1 cellular context compared by ENCODE assay signal in the genomic region with DNA sequence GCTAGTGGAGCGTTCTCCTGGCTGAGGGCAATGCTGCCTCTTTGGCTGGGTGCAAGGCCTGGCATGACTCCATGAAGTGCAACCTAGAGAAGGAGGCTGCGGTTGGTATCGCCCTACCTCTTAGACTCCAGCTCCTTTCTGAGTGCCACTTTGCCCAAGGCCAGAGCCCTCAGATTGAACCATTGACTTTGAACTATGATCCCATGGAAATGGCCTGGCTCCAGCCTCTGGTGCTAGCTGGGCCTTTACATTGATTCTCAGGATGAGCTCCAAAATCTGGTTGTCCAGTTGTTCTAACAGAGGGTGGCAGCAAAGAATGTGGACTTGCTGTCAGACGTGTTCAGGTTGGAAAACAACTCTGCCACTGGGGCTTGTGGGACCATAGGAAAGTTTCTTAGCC.
A peak's percentile ranks its signal among the peaks of the same experiment; 100 is the strongest.
TF ChIP-seq lines count a peak whose summit lies in the region.

No MANE protein-coding gene starts in this region.

TF ChIP-seq in HepG2, 621 proteins besides CTCF, POLR2A, EP300 and RAD21 (continued from another document and continues in another):
- TF ChIP-seq, protein P1, sequence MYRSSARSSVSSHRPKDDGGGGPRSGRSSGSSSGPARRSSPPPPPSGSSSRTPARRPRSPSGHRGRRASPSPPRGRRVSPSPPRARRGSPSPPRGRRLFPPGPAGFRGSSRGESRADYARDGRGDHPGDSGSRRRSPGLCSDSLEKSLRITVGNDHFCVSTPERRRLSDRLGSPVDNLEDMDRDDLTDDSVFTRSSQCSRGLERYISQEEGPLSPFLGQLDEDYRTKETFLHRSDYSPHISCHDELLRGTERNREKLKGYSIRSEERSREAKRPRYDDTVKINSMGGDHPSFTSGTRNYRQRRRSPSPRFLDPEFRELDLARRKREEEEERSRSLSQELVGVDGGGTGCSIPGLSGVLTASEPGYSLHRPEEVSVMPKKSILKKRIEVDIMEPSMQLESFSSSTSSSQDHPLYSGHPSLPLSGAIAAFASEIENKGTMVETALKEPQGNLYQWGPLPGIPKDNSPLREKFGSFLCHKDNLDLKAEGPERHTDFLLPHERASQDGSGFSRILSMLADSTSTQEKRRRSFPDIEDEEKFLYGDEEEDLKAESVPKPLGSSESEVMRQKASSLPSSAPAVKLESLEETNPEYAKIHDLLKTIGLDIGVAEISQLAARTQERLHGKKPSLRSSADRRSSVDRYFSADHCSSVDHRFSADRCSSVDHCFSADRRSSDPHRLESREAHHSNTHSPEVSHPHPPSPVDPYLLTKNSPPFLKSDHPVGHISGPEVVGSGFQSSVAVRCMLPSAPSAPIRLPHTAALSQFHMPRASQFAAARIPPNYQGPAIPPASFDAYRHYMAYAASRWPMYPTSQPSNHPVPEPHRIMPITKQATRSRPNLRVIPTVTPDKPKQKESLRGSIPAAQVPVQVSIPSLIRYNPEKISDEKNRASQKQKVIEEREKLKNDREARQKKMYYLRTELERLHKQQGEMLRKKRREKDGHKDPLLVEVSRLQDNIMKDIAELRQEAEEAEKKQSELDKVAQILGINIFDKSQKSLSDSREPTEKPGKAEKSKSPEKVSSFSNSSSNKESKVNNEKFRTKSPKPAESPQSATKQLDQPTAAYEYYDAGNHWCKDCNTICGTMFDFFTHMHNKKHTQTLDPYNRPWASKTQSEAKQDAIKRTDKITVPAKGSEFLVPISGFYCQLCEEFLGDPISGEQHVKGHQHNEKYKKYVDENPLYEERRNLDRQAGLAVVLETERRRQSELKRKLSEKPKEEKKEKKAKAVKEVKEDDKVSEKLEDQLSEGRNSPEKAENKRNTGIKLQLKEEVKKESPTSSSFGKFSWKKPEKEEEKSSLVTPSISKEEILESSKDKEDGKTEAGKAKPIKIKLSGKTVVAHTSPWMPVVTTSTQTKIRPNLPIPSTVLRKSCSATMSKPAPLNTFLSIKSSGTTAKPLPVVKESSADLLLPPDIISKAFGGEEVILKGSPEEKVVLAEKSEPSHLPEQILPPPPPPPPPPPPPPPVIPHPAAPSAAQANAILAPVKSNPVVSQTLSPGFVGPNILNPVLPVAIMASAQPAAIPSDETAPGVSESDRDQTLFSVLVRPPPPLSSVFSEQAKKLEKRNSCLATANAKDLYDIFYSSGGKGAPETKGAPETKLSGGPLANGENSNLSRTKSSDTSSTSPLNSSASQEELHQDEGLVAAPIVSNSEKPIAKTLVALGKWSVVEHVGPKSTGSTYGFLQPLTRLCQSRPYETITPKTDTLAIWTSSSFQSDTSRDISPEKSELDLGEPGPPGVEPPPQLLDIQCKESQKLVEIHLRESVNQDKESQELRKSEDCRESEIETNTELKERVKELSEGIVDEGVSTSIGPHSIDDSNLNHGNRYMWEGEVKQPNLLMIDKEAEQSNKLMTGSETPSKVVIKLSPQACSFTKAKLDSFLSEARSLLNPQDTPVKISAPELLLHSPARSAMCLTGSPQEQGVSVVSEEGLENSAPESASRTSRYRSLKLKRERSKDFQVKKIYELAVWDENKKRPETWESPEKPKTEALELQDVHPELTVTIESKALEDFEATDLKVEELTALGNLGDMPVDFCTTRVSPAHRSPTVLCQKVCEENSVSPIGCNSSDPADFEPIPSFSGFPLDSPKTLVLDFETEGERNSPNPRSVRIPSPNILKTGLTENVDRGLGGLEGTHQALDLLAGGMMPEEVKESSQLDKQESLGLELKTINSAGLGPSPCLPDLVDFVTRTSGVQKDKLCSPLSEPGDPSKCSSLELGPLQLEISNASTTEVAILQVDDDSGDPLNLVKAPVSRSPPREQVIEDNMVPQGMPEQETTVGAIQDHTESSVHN (CRISPR knock-in tag; IDR thresholded peaks at IDR 0.05), result no peak
- TF ChIP-seq MLLT10 (CRISPR knock-in tag; IDR thresholded peaks at IDR 0.05) (no peak), ZNF616 (CRISPR knock-in tag; IDR thresholded peaks at IDR 0.05; ENCODE audit: low read depth) (no peak), KLF16 (CRISPR knock-in tag; IDR thresholded peaks at IDR 0.05) (0 out of 4 replicates have a peak, but pooled peaks of 1 of the 2 experiments have one; percentile 28), LCORL (IDR thresholded peaks at IDR 0.05) (no peak), LCORL (CRISPR knock-in tag; IDR thresholded peaks at IDR 0.05) (peak; percentile 55; the same call in 1 of the 2 replicates), HMGA1 (CRISPR knock-in tag; conservative IDR thresholded peaks at IDR 0.05) (no peak), SRSF1 (optimal IDR thresholded peaks at IDR 0.05; ENCODE audit: low read depth, low read length) (no peak), ZBTB20 (CRISPR knock-in tag; IDR thresholded peaks at IDR 0.05; ENCODE audit: borderline replicate concordance, low read depth) (no peak), ZSCAN12 (CRISPR knock-in tag; IDR thresholded peaks at IDR 0.05) (no peak), SALL1 (CRISPR knock-in tag; IDR thresholded peaks at IDR 0.05) (peak; percentile 55), ZNF253 (CRISPR knock-in tag; IDR thresholded peaks at IDR 0.05; ENCODE audit: borderline replicate concordance) (no peak), PHF5A (CRISPR knock-in tag; IDR thresholded peaks at IDR 0.05; ENCODE audit: low read depth, unreplicated experiment) (no peak), SIX1 (CRISPR knock-in tag; IDR thresholded peaks at IDR 0.05; ENCODE audit: borderline replicate concordance) (no peak), TBX2 (CRISPR knock-in tag; IDR thresholded peaks at IDR 0.05; ENCODE audit: borderline replicate concordance) (no peak), CENPT (CRISPR knock-in tag; IDR thresholded peaks at IDR 0.05; ENCODE audit: low read depth) (no peak), ZNF414 (CRISPR knock-in tag; IDR thresholded peaks at IDR 0.05) (no peak), NFE2 (CRISPR knock-in tag; IDR thresholded peaks at IDR 0.05) (no peak), NFYC (CRISPR knock-in tag; IDR thresholded peaks at IDR 0.05) (no peak), ZNF850 (CRISPR knock-in tag; conservative IDR thresholded peaks at IDR 0.05) (no peak), GTF2F1 (IDR thresholded peaks at IDR 0.05; ENCODE audit: low read length) (no peak), SIN3B (IDR thresholded peaks at IDR 0.05; ENCODE audit: low read length) (no peak), ZNF781 (CRISPR knock-in tag; IDR thresholded peaks at IDR 0.05; ENCODE audit: borderline replicate concordance, not compliant biosample characterization) (no peak), PRMT3 (CRISPR knock-in tag; IDR thresholded peaks at IDR 0.05; ENCODE audit: borderline replicate concordance, low read depth) (no peak), HNF4G (IDR thresholded peaks at IDR 0.05; ENCODE audit: borderline replicate concordance, low read depth, low read length) (peak; percentile 34; the same call in 1 of the 2 replicates), HNF4G (CRISPR knock-in tag; IDR thresholded peaks at IDR 0.05; ENCODE audit: borderline replicate concordance, low read depth) (no peak; the same call in 1 of the 2 replicates), FOXM1 (CRISPR knock-in tag; IDR thresholded peaks at IDR 0.05) (no peak), KMT2B (CRISPR knock-in tag; IDR thresholded peaks at IDR 0.05) (no peak), ZNF446 (CRISPR knock-in tag; IDR thresholded peaks at IDR 0.05) (no peak), ZNF720 (CRISPR knock-in tag; IDR thresholded peaks at IDR 0.05) (no peak), MIXL1 (CRISPR knock-in tag; IDR thresholded peaks at IDR 0.05) (peak; percentile 65; the same call in 1 of the 2 replicates), ZNF550 (CRISPR knock-in tag; IDR thresholded peaks at IDR 0.05; ENCODE audit: borderline replicate concordance) (no peak), PAXIP1 (CRISPR knock-in tag; conservative IDR thresholded peaks at IDR 0.05) (peak; percentile 25; the same call in 1 of the 2 replicates), MTF2 (CRISPR knock-in tag; IDR thresholded peaks at IDR 0.05; ENCODE audit: borderline replicate concordance) (no peak), HOXD1 (CRISPR knock-in tag; IDR thresholded peaks at IDR 0.05) (no peak), BORCS8-MEF2B (CRISPR knock-in tag; IDR thresholded peaks at IDR 0.05) (peak; percentile 33; the same call in 1 of the 2 replicates), SIN3A (IDR thresholded peaks at IDR 0.05; ENCODE audit: borderline replicate concordance, low read depth, low read length) (no peak), NFKBIZ (CRISPR knock-in tag; IDR thresholded peaks at IDR 0.05) (no peak), PPARG (CRISPR knock-in tag; conservative IDR thresholded peaks at IDR 0.05) (no peak), ZNF274 (CRISPR knock-in tag; IDR thresholded peaks at IDR 0.05) (no peak), JUND (CRISPR knock-in tag; IDR thresholded peaks at IDR 0.05) (no peak)
- TF ChIP-seq, protein P2, sequence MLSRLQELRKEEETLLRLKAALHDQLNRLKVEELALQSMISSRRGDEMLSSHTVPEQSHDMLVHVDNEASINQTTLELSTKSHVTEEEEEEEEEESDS (CRISPR knock-in tag; IDR thresholded peaks at IDR 0.05; ENCODE audit: borderline replicate concordance), result 0 out of 2 replicates have a peak, but pooled peaks have one; percentile 19
- TF ChIP-seq, protein P3, sequence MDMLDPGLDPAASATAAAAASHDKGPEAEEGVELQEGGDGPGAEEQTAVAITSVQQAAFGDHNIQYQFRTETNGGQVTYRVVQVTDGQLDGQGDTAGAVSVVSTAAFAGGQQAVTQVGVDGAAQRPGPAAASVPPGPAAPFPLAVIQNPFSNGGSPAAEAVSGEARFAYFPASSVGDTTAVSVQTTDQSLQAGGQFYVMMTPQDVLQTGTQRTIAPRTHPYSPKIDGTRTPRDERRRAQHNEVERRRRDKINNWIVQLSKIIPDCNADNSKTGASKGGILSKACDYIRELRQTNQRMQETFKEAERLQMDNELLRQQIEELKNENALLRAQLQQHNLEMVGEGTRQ (IDR thresholded peaks at IDR 0.05; ENCODE audit: low read depth, low read length), result no peak
- TF ChIP-seq, protein P3 (CRISPR knock-in tag; IDR thresholded peaks at IDR 0.05; ENCODE audit: borderline replicate concordance), result no peak
- TF ChIP-seq, protein P4, sequence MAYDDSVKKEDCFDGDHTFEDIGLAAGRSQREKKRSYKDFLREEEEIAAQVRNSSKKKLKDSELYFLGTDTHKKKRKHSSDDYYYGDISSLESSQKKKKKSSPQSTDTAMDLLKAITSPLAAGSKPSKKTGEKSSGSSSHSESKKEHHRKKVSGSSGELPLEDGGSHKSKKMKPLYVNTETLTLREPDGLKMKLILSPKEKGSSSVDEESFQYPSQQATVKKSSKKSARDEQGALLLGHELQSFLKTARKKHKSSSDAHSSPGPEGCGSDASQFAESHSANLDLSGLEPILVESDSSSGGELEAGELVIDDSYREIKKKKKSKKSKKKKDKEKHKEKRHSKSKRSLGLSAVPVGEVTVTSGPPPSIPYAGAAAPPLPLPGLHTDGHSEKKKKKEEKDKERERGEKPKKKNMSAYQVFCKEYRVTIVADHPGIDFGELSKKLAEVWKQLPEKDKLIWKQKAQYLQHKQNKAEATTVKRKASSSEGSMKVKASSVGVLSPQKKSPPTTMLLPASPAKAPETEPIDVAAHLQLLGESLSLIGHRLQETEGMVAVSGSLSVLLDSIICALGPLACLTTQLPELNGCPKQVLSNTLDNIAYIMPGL (CRISPR knock-in tag; IDR thresholded peaks at IDR 0.05; ENCODE audit: borderline replicate concordance in 1 of 2, low read depth in 1 of 2), result no peak
- TF ChIP-seq, protein P5, sequence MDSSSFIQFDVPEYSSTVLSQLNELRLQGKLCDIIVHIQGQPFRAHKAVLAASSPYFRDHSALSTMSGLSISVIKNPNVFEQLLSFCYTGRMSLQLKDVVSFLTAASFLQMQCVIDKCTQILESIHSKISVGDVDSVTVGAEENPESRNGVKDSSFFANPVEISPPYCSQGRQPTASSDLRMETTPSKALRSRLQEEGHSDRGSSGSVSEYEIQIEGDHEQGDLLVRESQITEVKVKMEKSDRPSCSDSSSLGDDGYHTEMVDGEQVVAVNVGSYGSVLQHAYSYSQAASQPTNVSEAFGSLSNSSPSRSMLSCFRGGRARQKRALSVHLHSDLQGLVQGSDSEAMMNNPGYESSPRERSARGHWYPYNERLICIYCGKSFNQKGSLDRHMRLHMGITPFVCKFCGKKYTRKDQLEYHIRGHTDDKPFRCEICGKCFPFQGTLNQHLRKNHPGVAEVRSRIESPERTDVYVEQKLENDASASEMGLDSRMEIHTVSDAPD (CRISPR knock-in tag; IDR thresholded peaks at IDR 0.05), result peak; percentile 28; the same call in 1 of the 2 replicates
- TF ChIP-seq, protein P6, sequence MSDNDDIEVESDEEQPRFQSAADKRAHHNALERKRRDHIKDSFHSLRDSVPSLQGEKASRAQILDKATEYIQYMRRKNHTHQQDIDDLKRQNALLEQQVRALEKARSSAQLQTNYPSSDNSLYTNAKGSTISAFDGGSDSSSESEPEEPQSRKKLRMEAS (IDR thresholded peaks at IDR 0.05), result no peak
